8 cellular contexts compared by ENCODE assay signal in genomic region chr11:85941380-85941973, GRCh38.
DNase-seq lines count a peak whose midpoint lies in the region; ATAC-seq and TF ChIP-seq lines count a peak whose summit lies in the region.

No MANE protein-coding gene starts in this region.

- H3K27me3 Mint-ChIP-seq in activated naive CD8-positive, alpha-beta T cell treated with anti-CD3 and anti-CD28 coated beads, Interleukin-2, amount 50 U/mL, for 24 hours: no peaks in the 10 kb centered on the region

- DNase-seq in GM03348 (ENCODE audit: low spot score): peak; percentile 80
- peak; percentile 65 for DNase-seq in HEK293T (ENCODE audit: extremely low spot score)
- DNase-seq in NCI-H510A treated with DMSO at 0.1 percent for 48 hours (lab: John Stamatoyannopoulos, UW): peak; percentile 47
- DNase-seq in activated naive CD8-positive, alpha-beta T cell treated with anti-CD3 and anti-CD28 coated beads, Interleukin-2, amount 50 U/mL, for 24 hours: peak; percentile 47
- peak; percentile 57 for DNase-seq in left cardiac atrium
- DNase-seq in sciatic nerve (ENCODE audit: low spot score): peak; percentile 71

- H3K27ac Mint-ChIP-seq in activated naive CD8-positive, alpha-beta T cell treated with anti-CD3 and anti-CD28 coated beads, Interleukin-2, amount 50 U/mL, for 24 hours: no peak overlapping the region

- intact Hi-C loops in left cardiac atrium (cut with DNase I) (loop anchor here (2.0 to 10.0 kb wide), 4 partner anchors 87 to 351 kb away; partner anchors contain the start of gene CCDC83 (in 1 of the 2)), sciatic nerve (cut with DNase I) (loop anchor here (5.0 kb wide), 1 partner anchor 276 kb away; no protein-coding TSS in a partner anchor)

- H3K4me1 Mint-ChIP-seq in activated naive CD8-positive, alpha-beta T cell treated with anti-CD3 and anti-CD28 coated beads, Interleukin-2, amount 50 U/mL, for 24 hours: peaks cover 13% of the 10 kb centered on the region

- CTCF ChIA-PET in HEK293T (lab: Yijun Ruan, JAX): no interaction called here

- H3K9me3 Mint-ChIP-seq in activated naive CD8-positive, alpha-beta T cell treated with anti-CD3 and anti-CD28 coated beads, Interleukin-2, amount 50 U/mL, for 24 hours: peaks cover 14% of the 10 kb centered on the region

- H3K36me3 Mint-ChIP-seq in activated naive CD8-positive, alpha-beta T cell treated with anti-CD3 and anti-CD28 coated beads, Interleukin-2, amount 50 U/mL, for 24 hours (ENCODE audit: low read depth): peaks cover 6% of the 10 kb centered on the region

- ATAC-seq in activated naive CD8-positive, alpha-beta T cell treated with anti-CD3 and anti-CD28 coated beads, Interleukin-2, amount 50 U/mL, for 24 hours: peak; percentile 66
- ATAC-seq in left cardiac atrium (peak; percentile 78 to 79), sciatic nerve (peak; percentile 86), GM21390 (IDR thresholded peaks at IDR 0.05; ENCODE audit: unreplicated experiment) (no peak), HG03439 (IDR thresholded peaks at IDR 0.05; ENCODE audit: unreplicated experiment) (no peak)

- POLR2A ChIA-PET in HEK293T (lab: Yijun Ruan, JAX): no interaction called here

- H3K4me3 Mint-ChIP-seq in activated naive CD8-positive, alpha-beta T cell treated with anti-CD3 and anti-CD28 coated beads, Interleukin-2, amount 50 U/mL, for 24 hours: no peak overlapping the region

TF ChIP-seq in HEK293T, 16 proteins besides CTCF, POLR2A, EP300 and RAD21:
- TF ChIP-seq FOXA1 (IDR thresholded peaks at IDR 0.05) (no peak), SUZ12 (IDR thresholded peaks at IDR 0.05) (no peak), FOXK2 (IDR thresholded peaks at IDR 0.05) (no peak), ARNT (IDR thresholded peaks at IDR 0.05) (no peak), HDGF (IDR thresholded peaks at IDR 0.05; ENCODE audit: borderline replicate concordance) (no peak), SP1 (IDR thresholded peaks at IDR 0.05) (no peak), BHLHE40 (IDR thresholded peaks at IDR 0.05; ENCODE audit: borderline replicate concordance) (no peak), LEF1 (IDR thresholded peaks at IDR 0.05; ENCODE audit: borderline replicate concordance) (no peak), FOXM1 (IDR thresholded peaks at IDR 0.05; ENCODE audit: borderline replicate concordance) (no peak), L3MBTL2 (conservative IDR thresholded peaks at IDR 0.05) (no peak), PKNOX1 (IDR thresholded peaks at IDR 0.05) (no peak), TARDBP (IDR thresholded peaks at IDR 0.05) (no peak), NFRKB (IDR thresholded peaks at IDR 0.05) (no peak), ELF4 (IDR thresholded peaks at IDR 0.05) (no peak), ZNF384 (IDR thresholded peaks at IDR 0.05) (no peak), CTBP1 (IDR thresholded peaks at IDR 0.05; ENCODE audit: borderline replicate concordance) (no peak)
TF ChIP-seq in HEK293T: peak in this region for 0.

Comparison
In these comparisons a context has a peak if more than half of its experiments do, and no peak if none do; other contexts are left out.
1. ATAC-seq: peak in activated naive CD8-positive, alpha-beta T cell treated with anti-CD3 and anti-CD28 coated beads, Interleukin-2, amount 50 U/mL, for 24 hours (single experiment), left cardiac atrium (2 of 2) and sciatic nerve (single experiment); none in GM21390 (single experiment) and HG03439 (single experiment).
2. Peak in every context shown above with its lines, with median percentiles within 50 percentile points of each other: DNase-seq.